8 cellular contexts compared by ENCODE assay signal in genomic region chr1:148389027-148389339, GRCh38.
DNase-seq lines count a peak whose midpoint lies in the region; ATAC-seq and TF ChIP-seq lines count a peak whose summit lies in the region.

No MANE protein-coding gene starts in this region.

- peak overlapping the region; percentile 96 for H2AFZ ChIP-seq in OCI-LY7 (ENCODE audit: low read length)

- H3K27ac ChIP-seq in OCI-LY7 (ENCODE audit: low read depth, low read length, poor library complexity, severe bottlenecking) (no peak overlapping the region), neutrophil (peak overlapping the region; percentile 90)

- H3K36me3 Mint-ChIP-seq in CD14-positive monocyte (no peaks in the 10 kb centered on the region), endothelial cell (ENCODE audit: low read depth, unreplicated experiment) (no peaks in the 10 kb centered on the region)

- CTCF ChIA-PET in OCI-LY7 (lab: Charles Lee; ENCODE audit: unreplicated experiment), result no interaction called here

- H3K9me3 ChIP-seq in OCI-LY7 (ENCODE audit: low read length) (0 out of 2 replicates have a peak, but pooled peaks cover 9% of the 10 kb centered on the region), neutrophil (no peaks in the 10 kb centered on the region)

- H3K36me3 ChIP-seq in OCI-LY7 (ENCODE audit: insufficient read depth, low read length) (no peaks in the 10 kb centered on the region), neutrophil (no peaks in the 10 kb centered on the region)

- peaks cover 35% of the 10 kb centered on the region for H3K4me1 ChIP-seq in OCI-LY7 (ENCODE audit: insufficient read depth, low read length, poor library complexity, severe bottlenecking)
- peaks cover 6 to 7% of the 10 kb centered on the region in 2 experiments for H3K4me1 ChIP-seq in neutrophil (ENCODE audit: control insufficient read depth in 1 of 2, insufficient read depth in 1 of 2, low read depth in 1 of 2, low read length in 1 of 2)

- H3K9me2 ChIP-seq in OCI-LY7 (ENCODE audit: insufficient read depth, low read length), result no peaks in the 10 kb centered on the region

- peak overlapping the region; percentile 62 for H3K4me2 ChIP-seq in OCI-LY7 (ENCODE audit: low read length)

- intact Hi-C loops in CD14-positive monocyte (cut with micrococcal nuclease) (no loop called here), OCI-LY7 (cut with micrococcal nuclease; ENCODE audit: unreplicated experiment) (no loop called here)

- no peak for DNase-seq in CD14-positive monocyte (ENCODE audit: low spot score)
- no peak for DNase-seq in OCI-LY7 (ENCODE audit: low spot score)
- no peak for DNase-seq in endothelial cell (ENCODE audit: low spot score)
- DNase-seq in NCI-H1092 (lab: John Stamatoyannopoulos, UW), result no peak

- no peak for ATAC-seq in GM18870 (IDR thresholded peaks at IDR 0.05; ENCODE audit: unreplicated experiment)
- ATAC-seq in HG02870 (IDR thresholded peaks at IDR 0.05; ENCODE audit: unreplicated experiment), result no peak
- no peak for ATAC-seq in HG03095 (IDR thresholded peaks at IDR 0.05; ENCODE audit: unreplicated experiment)

- H3K4me3 Mint-ChIP-seq in CD14-positive monocyte, result peak overlapping the region; percentile 87 to 97
- peak overlapping the region; percentile 88 for H3K4me3 Mint-ChIP-seq in endothelial cell (ENCODE audit: unreplicated experiment)

- POLR2A ChIA-PET in OCI-LY7 (lab: Charles Lee), result interaction anchor here (0.8 to 1.0 kb wide), 2 partner anchors 17 to 52 kb away, joined by 3 read pairs; no protein-coding TSS in a partner anchor

- no peaks in the 10 kb centered on the region for H4K20me1 ChIP-seq in OCI-LY7 (ENCODE audit: insufficient read depth, low read length)

- no peaks in the 10 kb centered on the region for H3K79me2 ChIP-seq in OCI-LY7 (ENCODE audit: insufficient read depth, low read depth, low read length)

- peaks cover 0 to 6% (median 2%) of the 10 kb centered on the region in 3 donors for H3K27me3 Mint-ChIP-seq in CD14-positive monocyte (ENCODE audit: low read depth in 3 of 3)
- peaks cover 10% of the 10 kb centered on the region for H3K27me3 Mint-ChIP-seq in endothelial cell (ENCODE audit: unreplicated experiment)

- H3K4me1 Mint-ChIP-seq in CD14-positive monocyte (peaks cover 22% of the 10 kb centered on the region), endothelial cell (ENCODE audit: unreplicated experiment) (peaks cover 35% of the 10 kb centered on the region)

- H3K4me3 ChIP-seq in OCI-LY7 (ENCODE audit: low read depth, low read length, poor library complexity, severe bottlenecking), result peak overlapping the region; percentile 56
- peak overlapping the region; percentile 71 to 78 for H3K4me3 ChIP-seq in neutrophil (ENCODE audit: low read depth in 1 of 2, low read length in 1 of 2)

- TSS peak; percentile 91 for BruUV-seq in OCI-LY7 (replicated peaks; lab: Mats Ljungman, UMichigan)

- H3K27ac Mint-ChIP-seq in CD14-positive monocyte, result peak overlapping the region; percentile 92 to 99 (median 98)
- H3K27ac Mint-ChIP-seq in endothelial cell (ENCODE audit: unreplicated experiment), result peak overlapping the region; percentile 91

- no peaks in the 10 kb centered on the region for H3K27me3 ChIP-seq in neutrophil

- TF ChIP-seq CTCF in CD14-positive monocyte (IDR thresholded peaks at IDR 0.05) (no peak), OCI-LY7 (conservative IDR thresholded peaks at IDR 0.05; ENCODE audit: low read length) (no peak), endothelial cell (IDR thresholded peaks at IDR 0.05; ENCODE audit: unreplicated experiment) (no peak), neutrophil (IDR thresholded peaks at IDR 0.05) (no peak)

- H3K9me3 Mint-ChIP-seq in CD14-positive monocyte, result peaks cover 0 to 2% (median 0%) of the 10 kb centered on the region in 7 donors
- H3K9me3 Mint-ChIP-seq in endothelial cell (ENCODE audit: unreplicated experiment), result no peaks in the 10 kb centered on the region
